ENCODE assay signal across 23 cellular contexts in genomic region chr6:38836585-38836984, GRCh38.
"Had no signal": no experiment of that assay in that cellular context is flagged by ENCODE, and none has a peak within 500 bp of the region (broad histone marks: within the 10 kb centered on the region; RNA-seq: fewer than 3 reads in every experiment).

No MANE protein-coding gene starts in this region.

- H3K4me3 ChIP-seq: MG63, SJCRH30 had no signal

- H3K27me3 ChIP-seq: SJCRH30 had no signal

- H3K9me3 ChIP-seq: MG63, SJCRH30 had no signal

- H3K4me1 ChIP-seq: SJCRH30 had no signal

- ATAC-seq: Panc1, PC-3, SK-N-SH treated with all-trans-retinoic acid at 6 μM for 48 hours had no signal

- H3K36me3 ChIP-seq: MG63, SJCRH30 had no signal

- DNase-seq: KBM-7, MG63, NCI-H1092, NCI-H1105 treated with DMSO at 0.1 percent for 48 hours, NCI-H1417 treated with DMSO at 0.1 percent for 48 hours, NCI-H146, NCI-H1694 treated with DMSO at 0.1 percent for 48 hours, NCI-H2029, NCI-H2081 treated with DMSO at 0.1 percent for 48 hours, NCI-H2171, NCI-H226, NCI-H446, NCI-H510A, NCI-H524 treated with DMSO at 0.1 percent for 48 hours, NCI-H69, NCI-H774, SHP77 treated with DMSO at 0.1 percent for 48 hours, SJCRH30 had no signal

- H3K27ac ChIP-seq: HL-60, RWPE1, SJCRH30 had no signal
